Comparison of ENCODE assay signal across 8 cellular contexts in the genomic region with DNA sequence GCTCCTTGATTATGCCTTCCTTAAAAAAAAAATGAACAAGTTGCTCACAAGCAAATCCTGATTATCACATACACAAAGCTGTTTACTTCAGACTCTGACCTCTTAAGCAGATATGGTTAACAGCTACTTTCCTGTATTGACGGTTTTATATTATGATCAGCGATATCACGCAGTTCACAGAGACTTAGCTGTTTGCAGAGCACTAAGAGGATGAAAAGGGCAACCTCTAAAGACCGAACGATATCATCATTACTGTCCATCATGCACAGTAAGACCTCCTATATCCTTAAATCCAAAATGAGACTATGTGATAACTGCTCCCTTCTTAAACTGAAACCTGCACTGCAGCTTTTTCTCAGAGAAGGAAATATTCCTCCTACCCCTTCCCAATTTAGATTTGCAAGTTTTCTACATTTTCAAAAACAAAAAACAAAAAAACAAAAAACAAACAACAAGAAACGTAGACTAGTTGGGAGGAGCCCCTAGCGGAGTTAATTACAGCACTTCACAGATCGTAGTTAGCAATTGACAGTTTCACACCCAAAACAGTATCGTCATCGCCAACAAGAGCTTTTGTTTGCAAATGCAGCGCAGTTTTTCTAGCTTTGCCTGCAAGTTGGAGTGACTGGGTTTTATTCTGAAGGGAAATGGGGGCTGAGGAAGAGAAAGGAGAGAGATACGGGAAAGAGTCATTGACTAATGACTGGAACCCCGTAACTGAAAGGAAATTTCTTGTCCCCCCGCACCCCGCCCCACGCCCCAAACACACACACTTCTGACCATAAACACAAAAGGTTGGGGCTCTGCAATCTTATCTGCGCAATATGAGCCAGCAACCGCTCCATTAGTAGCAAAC. TPM values are rescaled to one million over a fixed set of nuclear protein-coding genes. Genes with fewer than 3 reads are reported as not detected.
DNase-seq lines count a peak whose midpoint lies in the region; FAIRE-seq and TF ChIP-seq lines count a peak whose summit lies in the region.

No MANE protein-coding gene starts in this region.

- peak; percentile 17 to 23 for DNase-seq in AML-193 (lab: John Stamatoyannopoulos, UW)
- no peak for DNase-seq in GM12891 (ENCODE audit: insufficient read length, low spot score)
- peak; percentile 59 for DNase-seq in NCI-H526 treated with DMSO at 0.1 percent for 48 hours (lab: John Stamatoyannopoulos, UW)
- no peak for DNase-seq in activated naive CD8-positive, alpha-beta T cell treated with anti-CD3 and anti-CD28 coated beads for 36 hours
- DNase-seq in hepatic stellate cell (ENCODE audit: low spot score) = peak; percentile 22
- DNase-seq in renal cortical epithelial cell (ENCODE audit: low read depth) = peak; percentile 68
- DNase-seq in 8988T = no peak
- no peak for DNase-seq in HEK293T (ENCODE audit: extremely low spot score)

- TF ChIP-seq POLR2A in GM12891 (IDR thresholded peaks at IDR 0.05; ENCODE audit: low read depth, low read length) = peak; percentile 61

- peak; percentile 76 for FAIRE-seq in GM12891 (lab: Jason Lieb, UNC)

- H3K36me3 Mint-ChIP-seq in activated naive CD8-positive, alpha-beta T cell treated with anti-CD3 and anti-CD28 coated beads for 36 hours = peaks cover 30% of the 10 kb centered on the region

- no peaks in the 10 kb centered on the region for H3K27me3 Mint-ChIP-seq in activated naive CD8-positive, alpha-beta T cell treated with anti-CD3 and anti-CD28 coated beads for 36 hours

- peaks cover 44% of the 10 kb centered on the region for H3K4me1 Mint-ChIP-seq in activated naive CD8-positive, alpha-beta T cell treated with anti-CD3 and anti-CD28 coated beads for 36 hours

- peak overlapping the region; percentile 100 for H3K4me3 Mint-ChIP-seq in activated naive CD8-positive, alpha-beta T cell treated with anti-CD3 and anti-CD28 coated beads for 36 hours

- H3K27ac Mint-ChIP-seq in activated naive CD8-positive, alpha-beta T cell treated with anti-CD3 and anti-CD28 coated beads for 36 hours = peak overlapping the region; percentile 100

- CTCF ChIA-PET in HEK293T (lab: Yijun Ruan, JAX) = interaction anchor here (0.9 to 2.0 kb wide), 3 partner anchors 21 to 140 kb away, joined by 4 to 9 read pairs (median 5); no protein-coding TSS in a partner anchor

- no peaks in the 10 kb centered on the region for H3K9me3 Mint-ChIP-seq in activated naive CD8-positive, alpha-beta T cell treated with anti-CD3 and anti-CD28 coated beads for 36 hours

- POLR2A ChIA-PET in HEK293T (lab: Yijun Ruan, JAX) = interaction anchor here (1.1 to 2.0 kb wide), 6 partner anchors 13 to 359 kb away, joined by 3 to 8 read pairs (median 4); a partner anchor contains a TSS

TF ChIP-seq in GM12891, 5 proteins besides CTCF, POLR2A, EP300 and RAD21:
- TF ChIP-seq POLR2AphosphoS5 (IDR thresholded peaks at IDR 0.05; ENCODE audit: low read depth, low read length) (no peak), TAF1 (IDR thresholded peaks at IDR 0.05; ENCODE audit: low read depth, low read length) (peak; percentile 55; the same call in 1 of the 2 replicates)

TF ChIP-seq in HEK293T, 16 proteins besides CTCF, POLR2A, EP300 and RAD21:
- TF ChIP-seq ZNF384 (IDR thresholded peaks at IDR 0.05) = no peak
- TF ChIP-seq ARNT (IDR thresholded peaks at IDR 0.05) = no peak
- no peak for TF ChIP-seq ELF4 (IDR thresholded peaks at IDR 0.05)
- TF ChIP-seq CTBP1 (IDR thresholded peaks at IDR 0.05; ENCODE audit: borderline replicate concordance) = no peak
- TF ChIP-seq NFRKB (IDR thresholded peaks at IDR 0.05) = no peak
- no peak for TF ChIP-seq LEF1 (IDR thresholded peaks at IDR 0.05; ENCODE audit: borderline replicate concordance)
- TF ChIP-seq FOXA1 (IDR thresholded peaks at IDR 0.05) = no peak
- no peak for TF ChIP-seq FOXM1 (IDR thresholded peaks at IDR 0.05; ENCODE audit: borderline replicate concordance)
- TF ChIP-seq HDGF (IDR thresholded peaks at IDR 0.05; ENCODE audit: borderline replicate concordance) = no peak
- no peak for TF ChIP-seq BHLHE40 (IDR thresholded peaks at IDR 0.05; ENCODE audit: borderline replicate concordance)
- TF ChIP-seq SP1 (IDR thresholded peaks at IDR 0.05) = no peak
- TF ChIP-seq TARDBP (IDR thresholded peaks at IDR 0.05) = no peak
- no peak for TF ChIP-seq FOXK2 (IDR thresholded peaks at IDR 0.05)

RNA-seq across cellular contexts. Expression of a gene that starts 1.2 kb away (rescaled TPM):
- 27.3 TPM for polyA plus RNA-seq in GM12891 (2012; ENCODE audit: low read depth, missing spikeins)
- total RNA-seq in activated naive CD8-positive, alpha-beta T cell treated with anti-CD3 and anti-CD28 coated beads for 36 hours = 100 to 1,000 TPM; 148 to 150 TPM
- total RNA-seq in renal cortical epithelial cell = 127 and 258 TPM in 2 replicates

Comparison
In these comparisons a context has a peak if more than half of its experiments do, and no peak if none do; other contexts are left out.
1. DNase-seq: peak in AML-193 (2 of 2), NCI-H526 treated with DMSO at 0.1 percent for 48 hours (single experiment), hepatic stellate cell (single experiment) and renal cortical epithelial cell (single experiment); none in GM12891 (single experiment), activated naive CD8-positive, alpha-beta T cell treated with anti-CD3 and anti-CD28 coated beads for 36 hours (single experiment), 8988T (single experiment) and HEK293T (single experiment).